14 cellular contexts compared by ENCODE assay signal in genomic region chrX:150446995-150447394, GRCh38.
"Had no signal": no experiment of that assay in that cellular context is flagged by ENCODE, and none has a peak within 500 bp of the region (broad histone marks: within the 10 kb centered on the region; RNA-seq: fewer than 3 reads in every experiment).

No MANE protein-coding gene starts in this region.

- H3K4me1 ChIP-seq: left lung had no signal

- H3K9ac ChIP-seq: neural progenitor cell had no signal

- H3K36me3 ChIP-seq: heart right ventricle, left lung, neural progenitor cell, ovary, upper lobe of left lung had no signal

- H3K27me3 ChIP-seq: heart right ventricle, left lung, neural progenitor cell, ovary, upper lobe of left lung had no signal

- H3K27ac ChIP-seq: left lung, neural progenitor cell, ovary, upper lobe of left lung had no signal

- H2AFZ ChIP-seq: neural progenitor cell had no signal

- ATAC-seq: effector memory CD8-positive, alpha-beta T cell; T-helper 17 cell had no signal

- H3K9me3 ChIP-seq: heart right ventricle, left lung, ovary, upper lobe of left lung had no signal

- DNase-seq: activated B cell treated with CpG ODN at 0.5 μM for 24 hours; activated CD4-positive, alpha-beta T cell treated with anti-CD3 and anti-CD28 coated beads, Interleukin-2, amount 50 U/mL, for 1 hour; activated naive CD4-positive, alpha-beta T cell treated with anti-CD3 and anti-CD28 coated beads, Interleukin-2, amount 10 ng/mL, durations not matched to agents 7 days and 5 days; caudate nucleus; cortex of kidney; effector memory CD8-positive, alpha-beta T cell; heart right ventricle; islet precursor cell; left lung; ovary; stimulated activated CD4-positive, alpha-beta T cell treated with anti-CD3 and anti-CD28 coated beads, Interleukin-4, amount 100 ng/mL, for 24 hours; T-helper 17 cell; upper lobe of left lung had no signal

- H3K4me3 ChIP-seq: heart right ventricle, left lung, neural progenitor cell, ovary, upper lobe of left lung had no signal

- H3K4me2 ChIP-seq: neural progenitor cell had no signal
